Comparison of ENCODE assay signal across 20 cellular contexts in genomic region chr18:27311114-27311513, GRCh38.
A peak's percentile ranks its signal among the peaks of the same experiment; 100 is the strongest.
DNase-seq lines count a peak whose midpoint lies in the region; ATAC-seq, FAIRE-seq and TF ChIP-seq lines count a peak whose summit lies in the region.
"Had no signal": no experiment of that assay in that cellular context is flagged by ENCODE, and none has a peak within 500 bp of the region (broad histone marks: within the 10 kb centered on the region; RNA-seq: fewer than 3 reads in every experiment).

No MANE protein-coding gene starts in this region.

- H2BK15ac ChIP-seq in IMR-90 (ENCODE audit: low read depth, low read length): no peak overlapping the region

- no peak overlapping the region for H3K27ac ChIP-seq in HepG2 (ENCODE audit: extremely low read length, insufficient read depth, low read length)
- H3K27ac ChIP-seq in right lobe of liver: no peak overlapping the region
- H3K27ac ChIP-seq in IMR-90 (ENCODE audit: insufficient read depth, low read length): no peak overlapping the region
- H3K27ac ChIP-seq: 22Rv1, BLaER1 had no signal

- no peak for ATAC-seq in HepG2
- ATAC-seq in right lobe of liver: no peak
- no peak for ATAC-seq in IMR-90 (ENCODE audit: low read depth)
- ATAC-seq in HG03135 (IDR thresholded peaks at IDR 0.05; ENCODE audit: unreplicated experiment): no peak

- no peak for TF ChIP-seq EP300 in HepG2 (IDR thresholded peaks at IDR 0.05; ENCODE audit: low read depth in 2 of 2, low read length in 2 of 2)
- TF ChIP-seq EP300 in HepG2 (CRISPR knock-in tag; IDR thresholded peaks at IDR 0.05; ENCODE audit: borderline replicate concordance): no peak

- H2AK9ac ChIP-seq in IMR-90 (replicated peaks; ENCODE audit: low read depth, low read length, poor library complexity): no peak overlapping the region

- H2BK20ac ChIP-seq in IMR-90 (ENCODE audit: low read depth, low read length): no peak overlapping the region

- DNase-seq in HepG2 (ENCODE audit: low spot score) (no peak), right lobe of liver (no peak), IMR-90 (no peak), NCI-H524 (lab: John Stamatoyannopoulos, UW) (no peak)
- DNase-seq: ACHN; BE2C; C1 segment of cervical spinal cord; CD4-positive, alpha-beta memory T cell; CD4-positive, CD25-positive, alpha-beta regulatory T cell; CD8-positive, alpha-beta memory T cell; COR-L47; DMS79 treated with DMSO at 0.1 percent for 48 hours; GF-D8 had no signal

- H3K4me3 ChIP-seq in HepG2 (replicated peaks in 1 of 3; ENCODE audit: insufficient read depth in 1 of 3, low read depth in 2 of 3, low read length in 3 of 3) (no peak overlapping the region), right lobe of liver (no peak overlapping the region), IMR-90 (ENCODE audit: insufficient read depth, low read depth, low read length) (no peak overlapping the region)
- H3K4me3 ChIP-seq: BLaER1 had no signal

- H3K36me3 ChIP-seq in HepG2 (replicated peaks in 1 of 2; ENCODE audit: control insufficient read depth in 1 of 2, insufficient read depth in 2 of 2, low read length in 2 of 2): no peaks in the 10 kb centered on the region
- H3K36me3 ChIP-seq in right lobe of liver: no peaks in the 10 kb centered on the region
- no peaks in the 10 kb centered on the region for H3K36me3 ChIP-seq in IMR-90 (ENCODE audit: control insufficient read depth, insufficient read depth, low read length)
- H3K36me3 ChIP-seq: BE2C, BLaER1 had no signal

- no peaks in the 10 kb centered on the region for H3K79me1 ChIP-seq in IMR-90 (ENCODE audit: low read depth in 1 of 2, low read length in 2 of 2)

- H3K56ac ChIP-seq in IMR-90 (ENCODE audit: extremely low read depth, insufficient read depth, low read length): no peak overlapping the region

- CTCF ChIA-PET in HepG2 (lab: Yijun Ruan, JAX; ENCODE audit: low intra/inter-chr PET ratio, low total read pairs) (no interaction called here), IMR-90 (lab: Yijun Ruan, JAX) (no interaction called here)

- H3K9me3 ChIP-seq in HepG2 (ENCODE audit: low read length): no peaks in the 10 kb centered on the region
- H3K9me3 ChIP-seq in right lobe of liver: no peaks in the 10 kb centered on the region
- H3K9me3 ChIP-seq in IMR-90 (ENCODE audit: control insufficient read depth, insufficient read depth, low read length): peaks cover 4% of the 10 kb centered on the region
- H3K9me3 ChIP-seq: BE2C, BLaER1 had no signal

- no peak overlapping the region for H2BK5ac ChIP-seq in IMR-90 (ENCODE audit: low read depth, low read length, poor library complexity, severe bottlenecking)

- TF ChIP-seq RAD21 in HepG2 (CRISPR knock-in tag; IDR thresholded peaks at IDR 0.05) (no peak), IMR-90 (IDR thresholded peaks at IDR 0.05; ENCODE audit: low read length) (no peak)

- no peaks in the 10 kb centered on the region for H4K20me1 ChIP-seq in HepG2 (ENCODE audit: insufficient read depth, low read length)
- H4K20me1 ChIP-seq in IMR-90 (ENCODE audit: insufficient read depth, low read length): no peaks in the 10 kb centered on the region
- H4K20me1 ChIP-seq: BLaER1 had no signal

- dilution Hi-C loops in IMR-90 (cut with HindIII; ENCODE audit: low sequenced_read_pairs, unreplicated experiment): no loop called here

- intact Hi-C loops in HepG2 (cut with micrococcal nuclease; ENCODE audit: unreplicated experiment): no loop called here
- intact Hi-C loops in right lobe of liver (cut with DNase I): no loop called here
- intact Hi-C loops in IMR-90 (cut with micrococcal nuclease): no loop called here

- no peaks in the 10 kb centered on the region for H3K9me1 ChIP-seq in IMR-90 (ENCODE audit: insufficient read depth, low read length)

- H3K14ac ChIP-seq in IMR-90 (replicated peaks; ENCODE audit: low read depth, low read length): no peak overlapping the region

- BruUV-seq in HepG2 (replicated peaks; lab: Mats Ljungman, UMichigan) (no TSS peak), IMR-90 (replicated peaks; lab: Mats Ljungman, UMichigan) (no TSS peak)

- H2AFZ ChIP-seq in HepG2 (ENCODE audit: low read length) (no peak overlapping the region), IMR-90 (replicated peaks; ENCODE audit: low read length, poor library complexity) (no peak overlapping the region)

- no peaks in the 10 kb centered on the region for H3K79me2 ChIP-seq in HepG2 (ENCODE audit: insufficient read depth, low read length)

- FAIRE-seq in HepG2 (lab: Jason Lieb, UNC) (no peak), endometrium (lab: Jason Lieb, UNC) (peak; percentile 29)
- FAIRE-seq: G401.6, GM12891, GM19239 had no signal

- H3K4me2 ChIP-seq in HepG2 (ENCODE audit: low read depth, low read length) (no peak overlapping the region), IMR-90 (ENCODE audit: low read depth, low read length) (no peak overlapping the region)
- H3K4me2 ChIP-seq: BLaER1 had no signal

- H4K5ac ChIP-seq in IMR-90 (ENCODE audit: low read depth, low read length): no peak overlapping the region

- H3K9ac ChIP-seq in HepG2 (ENCODE audit: insufficient read depth, low read depth, low read length) (no peak overlapping the region), IMR-90 (ENCODE audit: low read depth, low read length) (no peak overlapping the region)
- H3K9ac ChIP-seq: BLaER1 had no signal

- H3K27me3 ChIP-seq in HepG2 (ENCODE audit: control insufficient read depth in 1 of 2, insufficient read depth in 2 of 2, low read length in 2 of 2): no peaks in the 10 kb centered on the region
- no peaks in the 10 kb centered on the region for H3K27me3 ChIP-seq in right lobe of liver
- H3K27me3 ChIP-seq in IMR-90 (ENCODE audit: control insufficient read depth, insufficient read depth, low read length): no peaks in the 10 kb centered on the region
- H3K27me3 ChIP-seq: BE2C, BLaER1 had no signal

- TF ChIP-seq CTCF in HepG2 (CRISPR knock-in tag; IDR thresholded peaks at IDR 0.05): no peak
- TF ChIP-seq CTCF in right lobe of liver (IDR thresholded peaks at IDR 0.05): no peak
- no peak for TF ChIP-seq CTCF in IMR-90 (conservative IDR thresholded peaks at IDR 0.05; ENCODE audit: low read depth, low read length)

- no peak overlapping the region for H3K23ac ChIP-seq in IMR-90 (ENCODE audit: low read depth, low read length)

- POLR2A ChIA-PET in HepG2 (lab: Yijun Ruan, JAX) (no interaction called here), IMR-90 (lab: Charles Lee; ENCODE audit: unreplicated experiment) (no interaction called here)

- no peak overlapping the region for H4K91ac ChIP-seq in IMR-90 (ENCODE audit: insufficient read depth, low read depth, low read length)

- H2AK5ac ChIP-seq in IMR-90 (ENCODE audit: low read depth, low read length): no peak overlapping the region

- H2BK120ac ChIP-seq in IMR-90 (ENCODE audit: low read depth, low read length): no peak overlapping the region

- no peak overlapping the region for H3K18ac ChIP-seq in IMR-90 (ENCODE audit: low read depth, low read length)

- TF ChIP-seq POLR2A in HepG2 (IDR thresholded peaks at IDR 0.05; ENCODE audit: insufficient read depth in 1 of 2, low read depth in 2 of 2, low read length in 2 of 2): no peak
- no peak for TF ChIP-seq POLR2A in right lobe of liver (IDR thresholded peaks at IDR 0.05)
- no peak for TF ChIP-seq POLR2A in IMR-90 (IDR thresholded peaks at IDR 0.05; ENCODE audit: low read depth, low read length)

- H4K8ac ChIP-seq in IMR-90 (ENCODE audit: low read depth in 2 of 2, low read length in 2 of 2): no peak overlapping the region

- H3K4ac ChIP-seq in IMR-90 (ENCODE audit: low read depth, low read length): no peak overlapping the region

- in situ Hi-C loops in HepG2 (cut with HindIII; ENCODE audit: extremely low pct_ligation_motif_present, low pct_unique_long_range_greater_than_20kb): loop anchor here (25.0 kb wide), 1 partner anchor 499 kb away; no protein-coding TSS in a partner anchor
- in situ Hi-C loops in IMR-90 (cut with MboI; ENCODE audit: low sequenced_read_pairs): no loop called here

- WGBS in HepG2 (ENCODE audit: low lambda C conversion rate): 5% methylated on average over 2 of the region's 2 CpGs
- 81% methylated on average over 2 of the region's 2 CpGs for WGBS in right lobe of liver (ENCODE audit: insufficient coverage, low coverage, low lambda C conversion rate, missing lambda C conversion rate)
- WGBS in IMR-90 (ENCODE audit: extremely low coverage in 2 of 2, insufficient read length in 1 of 2), 2 experiments: no CpG with 5 or more reads among the region's 2 CpGs

- H3K4me1 ChIP-seq in HepG2 (ENCODE audit: insufficient read depth, low read length) (no peaks in the 10 kb centered on the region), right lobe of liver (no peaks in the 10 kb centered on the region), IMR-90 (ENCODE audit: control insufficient read depth, insufficient read depth, low read length) (no peaks in the 10 kb centered on the region)
- H3K4me1 ChIP-seq: BE2C, BLaER1 had no signal

TF ChIP-seq in HepG2, 621 proteins besides CTCF, POLR2A, EP300 and RAD21 (continues in another document):
- TF ChIP-seq MAFF (IDR thresholded peaks at IDR 0.05; ENCODE audit: low read depth, low read length): peak; percentile 39; the same call in 1 of the 2 replicates
- TF ChIP-seq CENPT (CRISPR knock-in tag; IDR thresholded peaks at IDR 0.05; ENCODE audit: low read depth): no peak
- TF ChIP-seq HOXA3 (CRISPR knock-in tag; IDR thresholded peaks at IDR 0.05): no peak
- peak; percentile 24 to 72; a peak in 2 of 4 replicates for TF ChIP-seq MAFK (conservative IDR thresholded peaks at IDR 0.05 in 1 of 2, IDR thresholded peaks at IDR 0.05 in 1 of 2; ENCODE audit: low read length in 2 of 2)

TF ChIP-seq in IMR-90, 13 proteins besides CTCF, POLR2A, EP300 and RAD21:
- no peak for TF ChIP-seq SMC3 (IDR thresholded peaks at IDR 0.05; ENCODE audit: low read depth, low read length)
- peak; percentile 53 for TF ChIP-seq MAFK (IDR thresholded peaks at IDR 0.05; ENCODE audit: low read depth, low read length)
TF ChIP-seq in IMR-90: peak in this region for 1.
